In genomic region chr1:114488739-114489138, GRCh38 we compare ENCODE assay signal across 13 cellular contexts.
"Had no signal": no experiment of that assay in that cellular context is flagged by ENCODE, and none has a peak within 500 bp of the region (broad histone marks: within the 10 kb centered on the region; RNA-seq: fewer than 3 reads in every experiment).

No MANE protein-coding gene starts in this region.

- DNase-seq: activated CD4-positive, alpha-beta T cell treated with anti-CD3 and anti-CD28 coated beads, Interleukin-2, amount 50 U/mL, for 48 hours; activated naive CD4-positive, alpha-beta T cell treated with anti-CD3 and anti-CD28 coated beads, Interleukin-2, amount 10 ng/mL, durations not matched to agents 7 days and 5 days; dermis blood vessel endothelial cell; foreskin melanocyte; ovary; spleen; T1000; thyroid gland had no signal

- H3K27ac Mint-ChIP-seq: activated naive CD4-positive, alpha-beta T cell treated with anti-CD3 and anti-CD28 coated beads, Interleukin-2, amount 10 ng/mL, durations not matched to agents 7 days and 5 days; activated T-helper 1 cell treated with anti-CD3 and anti-CD28 coated beads, Interleukin-12 subunit alpha, Interleukin-12 subunit beta, Interleukin-2, Interleukin-4 antibody, amounts not matched to agents 30 ng/mL and 10 ng/mL and 1 ng/mL, durations not matched to agents 14 hours and 24 hours and 36 hours; neural progenitor cell had no signal

- H3K4me3 ChIP-seq: neural progenitor cell, ovary, spleen, thyroid gland had no signal

- H3K27me3 Mint-ChIP-seq: activated naive CD4-positive, alpha-beta T cell treated with anti-CD3 and anti-CD28 coated beads, Interleukin-2, amount 10 ng/mL, durations not matched to agents 7 days and 5 days had no signal

- H3K4me3 Mint-ChIP-seq: activated naive CD4-positive, alpha-beta T cell treated with anti-CD3 and anti-CD28 coated beads, Interleukin-2, amount 10 ng/mL, durations not matched to agents 7 days and 5 days; activated T-helper 1 cell treated with anti-CD3 and anti-CD28 coated beads, Interleukin-12 subunit alpha, Interleukin-12 subunit beta, Interleukin-2, Interleukin-4 antibody, amounts not matched to agents 30 ng/mL and 10 ng/mL and 1 ng/mL, durations not matched to agents 14 hours and 24 hours and 36 hours; neural progenitor cell had no signal

- H3K9me3 ChIP-seq: ovary, thyroid gland had no signal

- H3K27me3 ChIP-seq: neural progenitor cell, ovary, spleen, thyroid gland had no signal

- H3K4me1 Mint-ChIP-seq: neural progenitor cell had no signal

- H3K36me3 ChIP-seq: neural progenitor cell, ovary, thyroid gland had no signal

- ATAC-seq: sciatic nerve had no signal

- H3K27ac ChIP-seq: epithelial cell of prostate, neural progenitor cell, ovary, thyroid gland, VCaP had no signal

- H3K4me1 ChIP-seq: neural progenitor cell had no signal
